Comparison of ENCODE assay signal across 19 cellular contexts in genomic region chr11:127791844-127792243, GRCh38.
"Had no signal": no experiment of that assay in that cellular context is flagged by ENCODE, and none has a peak within 500 bp of the region (broad histone marks: within the 10 kb centered on the region; RNA-seq: fewer than 3 reads in every experiment).

No MANE protein-coding gene starts in this region.

- DNase-seq: KBM-7, MG63, NCI-H1092, NCI-H1105 treated with DMSO at 0.1 percent for 48 hours, NCI-H1417 treated with DMSO at 0.1 percent for 48 hours, NCI-H146, NCI-H1694 treated with DMSO at 0.1 percent for 48 hours, NCI-H1930, NCI-H2081, NCI-H2107, NCI-H2227 treated with DMSO at 0.1 percent for 48 hours, NCI-H524, NCI-H526 treated with DMSO at 0.1 percent for 48 hours, NCI-H748 treated with DMSO at 0.1 percent for 48 hours, Right ventricle myocardium superior, RPMI8226, SIG-M5 had no signal

- H3K9me3 ChIP-seq: MG63, SJSA1 had no signal

- H3K4me1 ChIP-seq: SJSA1 had no signal

- H3K27ac ChIP-seq: SJSA1, SK-N-MC had no signal

- H3K27me3 ChIP-seq: MG63, SJSA1 had no signal

- H3K4me3 ChIP-seq: MG63, SJSA1, SK-N-MC had no signal

- H3K36me3 ChIP-seq: MG63, SJSA1 had no signal
